In the genomic region with DNA sequence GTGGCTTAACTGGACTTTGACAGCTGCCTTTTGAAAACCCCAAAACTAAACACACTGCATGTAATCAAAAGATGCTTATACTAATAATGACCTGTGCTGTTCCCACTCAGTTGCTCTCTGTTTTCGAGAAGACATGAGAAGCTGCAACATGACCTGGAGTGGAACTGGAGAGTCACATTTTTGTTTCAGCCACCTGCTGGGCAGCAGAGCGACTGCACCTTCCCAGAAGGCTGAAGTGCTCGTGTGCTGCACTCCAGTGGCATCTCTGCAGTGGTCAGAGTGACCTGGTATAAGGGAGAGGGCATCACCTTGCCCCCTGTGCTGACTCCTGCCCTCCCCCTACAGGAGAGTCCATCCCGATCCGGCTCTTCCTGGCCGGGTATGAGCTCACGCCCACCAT, we compare ENCODE assay signal across 9 cellular contexts. TPM values are rescaled to one million over a fixed set of nuclear protein-coding genes. Genes with fewer than 3 reads are reported as not detected.
DNase-seq lines count a peak whose midpoint lies in the region; ATAC-seq and TF ChIP-seq lines count a peak whose summit lies in the region.
"Had no signal": no experiment of that assay in that cellular context is flagged by ENCODE, and none has a peak within 500 bp of the region (broad histone marks: within the 10 kb centered on the region; RNA-seq: fewer than 3 reads in every experiment).

No MANE protein-coding gene starts in this region.

- peak; percentile 43 for DNase-seq in NCI-H1105 treated with DMSO at 0.1 percent for 48 hours (lab: John Stamatoyannopoulos, UW)
- DNase-seq in NCI-H1105 (lab: John Stamatoyannopoulos, UW), result no peak
- no peak for DNase-seq in chondrocyte (ENCODE audit: low spot score)
- DNase-seq in naive thymus-derived CD8-positive, alpha-beta T cell, result peak in 7 of 10 donors; percentile 2 to 41 (median 13)
- no peak for DNase-seq in C1 segment of cervical spinal cord (lab: John Stamatoyannopoulos, UW)
- no peak for DNase-seq in omental fat pad (ENCODE audit: low spot score)

- H3K27ac Mint-ChIP-seq in chondrocyte (ENCODE audit: unreplicated experiment), result no peak overlapping the region
- peak overlapping the region in 5 of 10 donors; percentile 35 to 80 (median 43) for H3K27ac Mint-ChIP-seq in naive thymus-derived CD8-positive, alpha-beta T cell

- POLR2A ChIA-PET in naive thymus-derived CD8-positive, alpha-beta T cell (lab: Charles Lee), result interaction anchor here (1.5 kb wide), 1 partner anchor 21 kb away, joined by 4 read pairs; a partner anchor contains a TSS

- TF ChIP-seq CTCF in LNCAP (IDR thresholded peaks at IDR 0.05) (peak; percentile 35; the same call in 1 of the 2 replicates), chondrocyte (IDR thresholded peaks at IDR 0.05) (peak; percentile 71), omental fat pad (IDR thresholded peaks at IDR 0.05) (no peak)

- no peaks in the 10 kb centered on the region for H3K27me3 Mint-ChIP-seq in chondrocyte (ENCODE audit: low read depth)
- no peaks in the 10 kb centered on the region for H3K27me3 Mint-ChIP-seq in naive thymus-derived CD8-positive, alpha-beta T cell
- H3K27me3 Mint-ChIP-seq: CD4-positive, alpha-beta memory T cell had no signal

- no peaks in the 10 kb centered on the region for H3K9me3 Mint-ChIP-seq in chondrocyte (ENCODE audit: low read depth)
- H3K9me3 Mint-ChIP-seq in naive thymus-derived CD8-positive, alpha-beta T cell, result no peaks in the 10 kb centered on the region
- H3K9me3 Mint-ChIP-seq: CD4-positive, alpha-beta memory T cell had no signal

- no peaks in the 10 kb centered on the region for H3K4me1 Mint-ChIP-seq in chondrocyte (ENCODE audit: low read depth)
- H3K4me1 Mint-ChIP-seq in naive thymus-derived CD8-positive, alpha-beta T cell, result peaks cover 0 to 2% (median 0%) of the 10 kb centered on the region in 4 donors
- H3K4me1 Mint-ChIP-seq: CD4-positive, alpha-beta memory T cell had no signal

- ATAC-seq in GM21576 (IDR thresholded peaks at IDR 0.05; ENCODE audit: unreplicated experiment), result peak; percentile 73
- ATAC-seq in naive thymus-derived CD8-positive, alpha-beta T cell, result peak; percentile 69 to 78
- no peak for ATAC-seq in omental fat pad (ENCODE audit: low FRiP score)

- peaks cover 23% of the 10 kb centered on the region for H3K36me3 Mint-ChIP-seq in chondrocyte (ENCODE audit: low read depth)
- H3K36me3 Mint-ChIP-seq in naive thymus-derived CD8-positive, alpha-beta T cell, result peaks cover 0 to 84% (median 7%) of the 10 kb centered on the region in 3 donors

- H3K4me3 Mint-ChIP-seq in chondrocyte (ENCODE audit: unreplicated experiment), result no peak overlapping the region
- no peak overlapping the region for H3K4me3 Mint-ChIP-seq in naive thymus-derived CD8-positive, alpha-beta T cell
- H3K4me3 Mint-ChIP-seq: CD4-positive, alpha-beta memory T cell had no signal

RNA-seq across cellular contexts. Expression of a gene that starts 8.6 kb away (rescaled TPM):
- total RNA-seq in chondrocyte (25.4 to 27.8 TPM (median 25.5 TPM) in 3 replicates), omental fat pad (10 to 100 TPM; 26.9 to 76.5 (median 59.6) TPM)
- 10 to 100 TPM; 79.0 to 79.6 TPM for total RNA-seq in naive thymus-derived CD8-positive, alpha-beta T cell
- polyA plus RNA-seq in naive thymus-derived CD8-positive, alpha-beta T cell, result 100 to 1,000 TPM; 172 to 207 (median 197) TPM

RNA-seq across cellular contexts. Expression of a gene that starts 8.8 kb away (rescaled TPM):
- total RNA-seq in chondrocyte (14.9 to 21.1 TPM (median 17.0 TPM) in 3 replicates), omental fat pad (10 to 100 TPM; 21.4 to 33.4 (median 28.2) TPM)
- 10 to 100 TPM; 37.2 to 40.2 TPM for total RNA-seq in naive thymus-derived CD8-positive, alpha-beta T cell
- polyA plus RNA-seq in naive thymus-derived CD8-positive, alpha-beta T cell, result 10 to 100 TPM; 21.0 to 24.0 (median 22.6) TPM

RNA-seq across cellular contexts. Expression of a gene that starts 20.1 kb away (rescaled TPM):
- total RNA-seq in chondrocyte, result 49.1 to 54.5 TPM (median 50.4 TPM) in 3 replicates
- 10 to 100 TPM; 66.4 to 70.1 TPM for total RNA-seq in naive thymus-derived CD8-positive, alpha-beta T cell
- 10 to 100 TPM; 47.8 to 62.5 (median 57.7) TPM for polyA plus RNA-seq in naive thymus-derived CD8-positive, alpha-beta T cell
- total RNA-seq in omental fat pad, result 10 to 100 TPM; 25.4 to 52.8 (median 37.0) TPM

RNA-seq across cellular contexts. Expression of a gene that starts 20.8 kb away (rescaled TPM):
- total RNA-seq in chondrocyte, result 13.2 to 24.3 TPM (median 17.0 TPM) in 3 replicates
- total RNA-seq in naive thymus-derived CD8-positive, alpha-beta T cell, result 10 to 100 TPM; 42.6 to 43.5 TPM
- 10 to 100 TPM; 11.2 to 16.5 (median 14.2) TPM for polyA plus RNA-seq in naive thymus-derived CD8-positive, alpha-beta T cell
- 10 to 100 TPM; 10.4 to 14.3 (median 11.2) TPM for total RNA-seq in omental fat pad

RNA-seq across cellular contexts. Expression of a gene that starts 31.6 kb away (rescaled TPM):
- total RNA-seq in chondrocyte, result not detected in 3 replicates
- total RNA-seq in naive thymus-derived CD8-positive, alpha-beta T cell, result 1 to 10 TPM; 1.2 TPM
- polyA plus RNA-seq in naive thymus-derived CD8-positive, alpha-beta T cell, result 1 to 10 TPM; 2.0 to 2.5 (median 2.2) TPM
- total RNA-seq in omental fat pad, result not detected

Comparison
In these comparisons a context has a peak if more than half of its experiments do, and no peak if none do; other contexts are left out.
1. DNase-seq: peak in NCI-H1105 treated with DMSO at 0.1 percent for 48 hours (single experiment) and naive thymus-derived CD8-positive, alpha-beta T cell (7 of 10); none in NCI-H1105 (single experiment), chondrocyte (single experiment), C1 segment of cervical spinal cord (0 of 14) and omental fat pad (single experiment).
2. CTCF ChIP-seq: peak in LNCAP (single experiment) and chondrocyte (single experiment); none in omental fat pad (0 of 3).